Comparison of ENCODE assay signal across 8 cellular contexts in the genomic region with DNA sequence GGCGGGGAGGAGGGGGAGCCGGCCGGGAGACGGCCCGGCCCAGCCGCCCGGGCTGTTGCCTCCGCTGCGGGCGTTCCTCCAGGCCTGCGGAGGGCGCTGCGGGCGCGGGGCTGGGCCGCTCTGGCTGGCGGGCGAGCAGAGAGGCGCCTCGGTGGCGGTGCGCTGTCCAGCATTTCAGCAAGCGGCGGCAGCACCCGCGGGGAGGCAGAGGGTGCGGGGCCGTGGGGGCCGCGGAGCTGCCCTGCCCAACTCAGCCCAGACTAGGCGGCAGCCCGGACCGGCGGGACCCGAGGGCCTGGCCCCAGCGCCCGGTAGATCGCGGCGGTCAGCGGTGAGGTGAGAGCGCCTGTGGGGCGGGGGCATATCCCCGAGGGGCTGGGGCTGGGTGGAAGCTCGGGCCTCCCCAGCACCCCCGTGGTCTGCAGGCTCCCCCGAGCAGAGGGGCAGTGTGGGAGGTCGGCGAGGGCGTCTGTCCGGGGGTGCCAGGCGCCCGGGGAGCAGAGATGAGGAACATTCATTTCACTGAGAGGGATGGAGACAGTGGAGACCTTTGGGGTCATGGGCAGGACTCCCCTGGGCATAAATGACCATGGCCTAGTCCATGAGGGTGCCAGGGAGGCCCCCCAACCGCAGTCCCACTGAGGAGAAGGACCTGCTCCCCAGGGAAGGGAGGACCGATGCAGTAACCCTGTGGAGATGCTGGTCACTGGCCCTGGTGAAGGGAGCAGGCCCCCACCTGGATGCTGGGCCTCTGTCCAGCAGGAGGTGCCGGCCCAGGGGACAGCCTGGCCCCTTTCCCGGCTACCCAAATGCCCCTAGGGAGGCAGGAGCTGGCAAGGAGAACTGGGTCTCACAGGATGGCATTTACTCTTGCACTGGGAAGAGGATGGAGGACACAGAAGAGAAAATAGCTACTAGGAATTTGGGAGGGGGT. TPM values are rescaled to one million over a fixed set of nuclear protein-coding genes. Genes with fewer than 3 reads are reported as not detected.
DNase-seq lines count a peak whose midpoint lies in the region; ATAC-seq and TF ChIP-seq lines count a peak whose summit lies in the region.

A gene with protein sequence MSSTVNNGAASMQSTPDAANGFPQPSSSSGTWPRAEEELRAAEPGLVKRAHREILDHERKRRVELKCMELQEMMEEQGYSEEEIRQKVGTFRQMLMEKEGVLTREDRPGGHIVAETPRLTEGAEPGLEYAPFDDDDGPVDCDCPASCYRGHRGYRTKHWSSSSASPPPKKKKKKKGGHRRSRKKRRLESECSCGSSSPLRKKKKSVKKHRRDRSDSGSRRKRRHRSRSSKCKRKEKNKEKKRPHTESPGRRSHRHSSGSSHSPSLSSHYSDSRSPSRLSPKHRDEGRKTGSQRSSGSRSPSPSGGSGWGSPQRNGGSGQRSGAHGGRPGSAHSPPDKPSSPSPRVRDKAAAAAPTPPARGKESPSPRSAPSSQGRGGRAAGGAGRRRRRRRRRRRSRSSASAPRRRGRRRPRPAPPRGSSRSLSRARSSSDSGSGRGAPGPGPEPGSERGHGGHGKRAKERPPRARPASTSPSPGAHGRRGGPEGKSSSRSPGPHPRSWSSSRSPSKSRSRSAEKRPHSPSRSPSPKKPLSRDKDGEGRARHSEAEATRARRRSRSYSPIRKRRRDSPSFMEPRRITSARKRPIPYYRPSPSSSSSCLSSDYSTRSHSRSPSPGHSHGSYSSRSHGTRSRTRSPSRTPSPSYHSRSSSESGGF (plus strand): TSS at position 165 of the 934 bp plus-strand sequence. CDS start 33,171 bp downstream, outside the sequence.

- peak; percentile 59 for ATAC-seq in GM21529 (IDR thresholded peaks at IDR 0.05; ENCODE audit: unreplicated experiment)
- ATAC-seq in activated naive CD8-positive, alpha-beta T cell treated with anti-CD3 and anti-CD28 coated beads, Interleukin-2, amount 10 ng/mL, durations not matched to agents 7 days and 5 days (ENCODE audit: low read depth) = peak; percentile 95
- ATAC-seq in upper lobe of right lung = peak; percentile 98

- H2BK12ac ChIP-seq in trophoblast cell (ENCODE audit: low read length) = no peak within 1 kb of the TSS

- no peak within 1 kb of the TSS for H3K4ac ChIP-seq in trophoblast cell (ENCODE audit: low read depth, low read length)

- no peak within 1 kb of the TSS for H2BK120ac ChIP-seq in trophoblast cell (ENCODE audit: insufficient read depth, low read length, poor library complexity)

- no peak within 1 kb of the TSS for H4K12ac ChIP-seq in trophoblast cell (ENCODE audit: low read depth, low read length)

- H3K36me3 ChIP-seq in SU-DHL-6 (ENCODE audit: low read length) (no peaks in the 10 kb centered on the region), cardiac muscle cell (no peaks in the 10 kb centered on the region), trophoblast cell (ENCODE audit: control insufficient read depth in 1 of 2, insufficient read depth in 2 of 2, low read length in 2 of 2) (no peaks in the 10 kb centered on the region), upper lobe of right lung (no peaks in the 10 kb centered on the region)

- intact Hi-C loops in upper lobe of right lung (cut with DNase I) = no loop called here

- no peaks in the 10 kb centered on the region for H3K9me2 ChIP-seq in SU-DHL-6 (replicated peaks; ENCODE audit: insufficient read depth, low read length)

- no peaks in the 10 kb centered on the region for H3K36me3 Mint-ChIP-seq in activated naive CD8-positive, alpha-beta T cell treated with anti-CD3 and anti-CD28 coated beads, Interleukin-2, amount 10 ng/mL, durations not matched to agents 7 days and 5 days

- H3K14ac ChIP-seq in trophoblast cell (ENCODE audit: low read length) = no peak within 1 kb of the TSS

- H3K9me3 ChIP-seq in SU-DHL-6 (ENCODE audit: insufficient read depth, low read length) (no peaks in the 10 kb centered on the region), cardiac muscle cell (ENCODE audit: low read depth) (no peaks in the 10 kb centered on the region), trophoblast cell (ENCODE audit: insufficient read depth, low read depth, low read length) (peaks cover 2% of the 10 kb centered on the region), upper lobe of right lung (no peaks in the 10 kb centered on the region)

- H3K4me1 ChIP-seq in cardiac muscle cell (ENCODE audit: low read depth) = no peaks in the 10 kb centered on the region
- H3K4me1 ChIP-seq in trophoblast cell (ENCODE audit: control insufficient read depth in 1 of 2, insufficient read depth in 2 of 2, low read length in 2 of 2) = peaks cover 4 to 6% of the 10 kb centered on the region in 2 experiments
- no peaks in the 10 kb centered on the region for H3K4me1 ChIP-seq in upper lobe of right lung

- WGBS in trophoblast cell (ENCODE audit: extremely low coverage, insufficient coverage, insufficient read length) = no CpG with 5 or more reads among the region's 57 CpGs

- H3K4me3 ChIP-seq in SU-DHL-6 (ENCODE audit: insufficient read depth, low read length, poor library complexity, severe bottlenecking) = no peak within 1 kb of the TSS
- peak within 1 kb of the TSS; percentile 19 for H3K4me3 ChIP-seq in cardiac muscle cell
- H3K4me3 ChIP-seq in trophoblast cell (ENCODE audit: low read depth, low read length) = peak within 1 kb of the TSS; percentile 7
- no peak within 1 kb of the TSS for H3K4me3 ChIP-seq in upper lobe of right lung

- H4K91ac ChIP-seq in trophoblast cell (ENCODE audit: low read depth, low read length) = no peak within 1 kb of the TSS

- TF ChIP-seq CTCF in C4-2B (conservative IDR thresholded peaks at IDR 0.05) (peak; percentile 96), SU-DHL-6 (IDR thresholded peaks at IDR 0.05; ENCODE audit: insufficient read depth, low read length, poor library complexity, severe bottlenecking) (peak; percentile 24), cardiac muscle cell (IDR thresholded peaks at IDR 0.05; ENCODE audit: low read depth, low read length) (peak; percentile 56), upper lobe of right lung (IDR thresholded peaks at IDR 0.05) (peak; percentile 55)

- H3K27me3 ChIP-seq in SU-DHL-6 (ENCODE audit: low read length) (no peaks in the 10 kb centered on the region), cardiac muscle cell (peaks cover 16% of the 10 kb centered on the region), trophoblast cell (ENCODE audit: insufficient read depth, low read length) (no peaks in the 10 kb centered on the region), upper lobe of right lung (peaks cover 18% of the 10 kb centered on the region)

- no peak within 1 kb of the TSS for H3K18ac ChIP-seq in trophoblast cell (ENCODE audit: low read length)

- no peaks in the 10 kb centered on the region for H4K20me1 ChIP-seq in SU-DHL-6 (ENCODE audit: low read depth, low read length)

- no peak within 1 kb of the TSS for H3K4me3 Mint-ChIP-seq in activated naive CD8-positive, alpha-beta T cell treated with anti-CD3 and anti-CD28 coated beads, Interleukin-2, amount 10 ng/mL, durations not matched to agents 7 days and 5 days

- H2AFZ ChIP-seq in SU-DHL-6 (ENCODE audit: low read depth, low read length, severe bottlenecking) (no peak within 1 kb of the TSS), trophoblast cell (ENCODE audit: insufficient read depth, low read length, poor library complexity) (peak within 1 kb of the TSS; percentile 45)

- DNase-seq in NCI-H1092 (lab: John Stamatoyannopoulos, UW) (peak; percentile 67), cardiac muscle cell (ENCODE audit: low read depth in 1 of 2, low spot score in 1 of 2) (peak; percentile 85 to 92), trophoblast cell (peak; percentile 58 to 90), upper lobe of right lung (peak; percentile 90)
- peak; percentile 97 for DNase-seq in activated naive CD8-positive, alpha-beta T cell treated with anti-CD3 and anti-CD28 coated beads, Interleukin-2, amount 10 ng/mL, durations not matched to agents 7 days and 5 days

- H3K79me2 ChIP-seq in SU-DHL-6 (ENCODE audit: insufficient read depth, low read length) (no peaks in the 10 kb centered on the region), trophoblast cell (ENCODE audit: control insufficient read depth, insufficient read depth, low read length, poor library complexity) (no peaks in the 10 kb centered on the region)

- H2AK5ac ChIP-seq in trophoblast cell (ENCODE audit: low read length) = no peak within 1 kb of the TSS

- H3K27me3 Mint-ChIP-seq in activated naive CD8-positive, alpha-beta T cell treated with anti-CD3 and anti-CD28 coated beads, Interleukin-2, amount 10 ng/mL, durations not matched to agents 7 days and 5 days = peaks cover 3% of the 10 kb centered on the region

- H3K27ac Mint-ChIP-seq in activated naive CD8-positive, alpha-beta T cell treated with anti-CD3 and anti-CD28 coated beads, Interleukin-2, amount 10 ng/mL, durations not matched to agents 7 days and 5 days = no peak within 1 kb of the TSS

- H3K27ac ChIP-seq in C4-2B (no peak within 1 kb of the TSS), SU-DHL-6 (ENCODE audit: low read depth, low read length) (no peak within 1 kb of the TSS), cardiac muscle cell (no peak within 1 kb of the TSS), trophoblast cell (ENCODE audit: low read depth, low read length) (no peak within 1 kb of the TSS), upper lobe of right lung (no peak within 1 kb of the TSS)

- POLR2A ChIA-PET in activated naive CD8-positive, alpha-beta T cell treated with anti-CD3 and anti-CD28 coated beads, Interleukin-2, amount 10 ng/mL, durations not matched to agents 7 days and 5 days (lab: Charles Lee) = no interaction called here

- no peaks in the 10 kb centered on the region for H3F3A ChIP-seq in SU-DHL-6 (ENCODE audit: insufficient read depth)

- H3K23ac ChIP-seq in trophoblast cell (ENCODE audit: low read length) = no peak within 1 kb of the TSS

- no peak within 1 kb of the TSS for H4K8ac ChIP-seq in trophoblast cell (ENCODE audit: low read depth, low read length)

- H3K9ac ChIP-seq in SU-DHL-6 (ENCODE audit: low read length) = no peak within 1 kb of the TSS
- H3K9ac ChIP-seq in trophoblast cell (ENCODE audit: low read length) = no peak within 1 kb of the TSS

- no peaks in the 10 kb centered on the region for H3K4me1 Mint-ChIP-seq in activated naive CD8-positive, alpha-beta T cell treated with anti-CD3 and anti-CD28 coated beads, Interleukin-2, amount 10 ng/mL, durations not matched to agents 7 days and 5 days

- H3K4me2 ChIP-seq in SU-DHL-6 (ENCODE audit: low read depth, low read length, poor library complexity, severe bottlenecking) (no peak within 1 kb of the TSS), trophoblast cell (ENCODE audit: low read length) (peak within 1 kb of the TSS; percentile 64)

- no peaks in the 10 kb centered on the region for H3K79me1 ChIP-seq in trophoblast cell (ENCODE audit: low read length)

- no peaks in the 10 kb centered on the region for H3K9me3 Mint-ChIP-seq in activated naive CD8-positive, alpha-beta T cell treated with anti-CD3 and anti-CD28 coated beads, Interleukin-2, amount 10 ng/mL, durations not matched to agents 7 days and 5 days

- no peak within 1 kb of the TSS for H2BK5ac ChIP-seq in trophoblast cell (ENCODE audit: low read depth, low read length, poor library complexity)

RNA-seq across cellular contexts. Expression of the gene that starts here (rescaled TPM):
- total RNA-seq in activated naive CD8-positive, alpha-beta T cell treated with anti-CD3 and anti-CD28 coated beads, Interleukin-2, amount 10 ng/mL, durations not matched to agents 7 days and 5 days = not detected
- total RNA-seq in cardiac muscle cell (0.89 and 1.2 TPM in 2 replicates), upper lobe of right lung (1.1 TPM)
- 1.3 and 2.7 TPM in 2 replicates for polyA plus RNA-seq in cardiac muscle cell
- 2.6 and 2.8 TPM in 2 replicates for polyA plus RNA-seq in trophoblast cell (2013)

Comparison
In these comparisons a context has a peak if more than half of its experiments do, and no peak if none do; other contexts are left out.
1. Peak in DNase-seq and ATAC-seq in activated naive CD8-positive, alpha-beta T cell treated with anti-CD3 and anti-CD28 coated beads, Interleukin-2, amount 10 ng/mL, durations not matched to agents 7 days and 5 days; RNA of the gene not detected or under 1 TPM.
2. CTCF ChIP-seq: peak in every context shown above with its lines; median percentile 96 in C4-2B; 56 in cardiac muscle cell; 55 in upper lobe of right lung; 24 in SU-DHL-6.
3. H3K4me3 ChIP-seq: peak in cardiac muscle cell (single experiment) and trophoblast cell (single experiment); none in SU-DHL-6 (single experiment) and upper lobe of right lung (single experiment).
4. Peak in every context shown above with its lines, with median percentiles within 50 percentile points of each other: ATAC-seq and DNase-seq.